Comparison of ENCODE assay signal across 13 cellular contexts in the genomic region with DNA sequence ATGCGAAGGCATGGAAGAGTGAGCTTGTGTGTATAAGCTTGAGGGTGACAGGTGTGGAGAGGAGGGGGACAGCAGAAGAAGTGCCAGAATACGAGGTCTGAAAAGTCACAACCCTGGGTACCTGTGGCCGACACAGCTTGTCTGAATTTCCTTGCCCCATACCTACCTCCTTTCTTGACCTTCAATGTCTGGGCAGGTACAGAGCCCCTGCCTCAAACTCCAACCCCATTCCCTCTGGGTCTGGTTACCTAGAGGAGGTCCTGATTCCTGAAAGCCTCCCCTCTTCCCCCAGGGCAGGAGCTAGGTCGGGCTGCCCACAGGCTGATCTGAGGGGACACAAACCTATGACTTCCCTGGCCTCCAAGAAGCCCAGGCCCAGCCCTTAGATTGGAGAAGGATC. TPM values are rescaled to one million over a fixed set of nuclear protein-coding genes. Genes with fewer than 3 reads are reported as not detected.
DNase-seq lines count a peak whose midpoint lies in the region; ATAC-seq and TF ChIP-seq lines count a peak whose summit lies in the region.
"Had no signal": no experiment of that assay in that cellular context is flagged by ENCODE, and none has a peak within 500 bp of the region (broad histone marks: within the 10 kb centered on the region; RNA-seq: fewer than 3 reads in every experiment).

No MANE protein-coding gene starts in this region.

- intact Hi-C loops in left ventricle myocardium inferior (cut with micrococcal nuclease): loop anchor here (5.0 kb wide), 1 partner anchor 346 kb away; no protein-coding TSS in a partner anchor
- intact Hi-C loops in left ventricle myocardium superior (cut with micrococcal nuclease): loop anchor here (5.0 to 10.0 kb wide), 2 partner anchors 254 to 346 kb away; no protein-coding TSS in a partner anchor
- intact Hi-C loops in Panc1 (cut with micrococcal nuclease; ENCODE audit: unreplicated experiment): loop anchor here (1.0 to 5.0 kb wide), 2 partner anchors 347 to 451 kb away; no protein-coding TSS in a partner anchor
- intact Hi-C loops in sciatic nerve (cut with DNase I): loop anchor here (5.0 to 10.0 kb wide), 2 partner anchors 346 to 454 kb away; no protein-coding TSS in a partner anchor
- intact Hi-C loops in aorta (cut with DNase I): loop anchor here (1.0 to 5.0 kb wide), 6 partner anchors 36 to 456 kb away; partner anchors contain the start of gene FCHSD2 (in 1 of the 2)

- ATAC-seq in left ventricle myocardium superior (no peak), Panc1 (peak; percentile 6; the same call in 1 of the 2 replicates), sciatic nerve (no peak), aorta (ENCODE audit: low FRiP score) (no peak), HG03469 (IDR thresholded peaks at IDR 0.05; ENCODE audit: unreplicated experiment) (no peak)
- no peak for ATAC-seq in stimulated activated naive B cell treated with anti-CD40 and anti-IgM and Interleukin-4, amounts not matched to agents 10 μg/mL and 1 μg/mL and 100 μg/mL, for 72 hours (replicated peaks)

- WGBS in aorta, 2 donors: 93 to 94% methylated on average over 4 of the region's 4 CpGs

- H3K4me1 Mint-ChIP-seq in stimulated activated naive B cell treated with anti-CD40 and anti-IgM and Interleukin-4, amounts not matched to agents 10 μg/mL and 1 μg/mL and 100 μg/mL, for 72 hours: peaks cover 36 to 45% of the 10 kb centered on the region in 2 donors

- H3K27ac ChIP-seq in left ventricle myocardium inferior (replicated peaks) (peak overlapping the region; percentile 86), Panc1 (ENCODE audit: low read length) (no peak overlapping the region), aorta (ENCODE audit: low read depth in 1 of 2, low read length in 2 of 2) (no peak overlapping the region)
- H3K27ac ChIP-seq: GM23248, HL-60 had no signal

- H3K9me3 Mint-ChIP-seq in stimulated activated naive B cell treated with anti-CD40 and anti-IgM and Interleukin-4, amounts not matched to agents 10 μg/mL and 1 μg/mL and 100 μg/mL, for 72 hours: no peaks in the 10 kb centered on the region
- H3K9me3 Mint-ChIP-seq: CD4-positive, alpha-beta T cell had no signal

- no peaks in the 10 kb centered on the region for H3K27me3 Mint-ChIP-seq in stimulated activated naive B cell treated with anti-CD40 and anti-IgM and Interleukin-4, amounts not matched to agents 10 μg/mL and 1 μg/mL and 100 μg/mL, for 72 hours
- H3K27me3 Mint-ChIP-seq: CD4-positive, alpha-beta T cell had no signal

- H3K36me3 Mint-ChIP-seq in stimulated activated naive B cell treated with anti-CD40 and anti-IgM and Interleukin-4, amounts not matched to agents 10 μg/mL and 1 μg/mL and 100 μg/mL, for 72 hours: peaks cover 3 to 5% of the 10 kb centered on the region in 2 donors

- DNase-seq in left ventricle myocardium inferior (no peak), left ventricle myocardium superior (no peak), Panc1 (ENCODE audit: low read depth, low spot score) (no peak), sciatic nerve (ENCODE audit: low spot score) (peak; percentile 34), aorta (peak; percentile 9 to 11)
- no peak for DNase-seq in stimulated activated naive B cell treated with anti-CD40 and anti-IgM and Interleukin-4, amounts not matched to agents 10 μg/mL and 1 μg/mL and 100 μg/mL, for 72 hours

- POLR2A ChIA-PET in Panc1 (lab: Charles Lee): no interaction called here

- no peak overlapping the region for H3K4me3 ChIP-seq in left ventricle myocardium inferior
- H3K4me3 ChIP-seq in Panc1 (ENCODE audit: low read depth in 2 of 2, low read length in 2 of 2): no peak overlapping the region
- no peak overlapping the region for H3K4me3 ChIP-seq in aorta (ENCODE audit: low read length in 2 of 2)
- H3K4me3 ChIP-seq: GM23248 had no signal

- no TSS peak for BruUV-seq in Panc1 (replicated peaks; lab: Mats Ljungman, UMichigan)

- CTCF ChIA-PET in Panc1 (lab: Charles Lee): no interaction called here

- TF ChIP-seq CTCF in left ventricle myocardium inferior (IDR thresholded peaks at IDR 0.05; ENCODE audit: borderline replicate concordance) (no peak), Panc1 (IDR thresholded peaks at IDR 0.05) (no peak)

- H3K36me3 ChIP-seq in left ventricle myocardium inferior (no peaks in the 10 kb centered on the region), Panc1 (ENCODE audit: control insufficient read depth, insufficient read depth, low read length) (no peaks in the 10 kb centered on the region), aorta (ENCODE audit: control insufficient read depth in 1 of 2, insufficient read depth in 2 of 2, low read length in 1 of 2) (no peaks in the 10 kb centered on the region)
- H3K36me3 ChIP-seq: BE2C had no signal

- no peak overlapping the region for H3K27ac Mint-ChIP-seq in stimulated activated naive B cell treated with anti-CD40 and anti-IgM and Interleukin-4, amounts not matched to agents 10 μg/mL and 1 μg/mL and 100 μg/mL, for 72 hours
- H3K27ac Mint-ChIP-seq: CD4-positive, alpha-beta T cell had no signal

- H3K9me3 ChIP-seq in left ventricle myocardium inferior (replicated peaks) (no peaks in the 10 kb centered on the region), Panc1 (ENCODE audit: control insufficient read depth, insufficient read depth, low read depth, low read length) (no peaks in the 10 kb centered on the region), aorta (ENCODE audit: control insufficient read depth, low read length) (no peaks in the 10 kb centered on the region)
- H3K9me3 ChIP-seq: BE2C, Caco-2 had no signal

- H3K27me3 ChIP-seq in left ventricle myocardium inferior (ENCODE audit: low read depth) (no peaks in the 10 kb centered on the region), Panc1 (ENCODE audit: control insufficient read depth, insufficient read depth, low read length) (0 out of 2 replicates have a peak, but pooled peaks cover 3% of the 10 kb centered on the region), aorta (ENCODE audit: control insufficient read depth in 1 of 2, insufficient read depth in 2 of 2, low read length in 1 of 2) (no peaks in the 10 kb centered on the region)
- H3K27me3 ChIP-seq: BE2C had no signal

- in situ Hi-C loops in Panc1 (cut with HindIII; ENCODE audit: low pct_unique_long_range_greater_than_20kb, low sequenced_read_pairs): no loop called here

- H3K4me1 ChIP-seq in left ventricle myocardium inferior: peaks cover 71% of the 10 kb centered on the region
- H3K4me1 ChIP-seq in Panc1 (ENCODE audit: control insufficient read depth, insufficient read depth, low read length): no peaks in the 10 kb centered on the region
- H3K4me1 ChIP-seq in aorta (ENCODE audit: control insufficient read depth in 1 of 2, insufficient read depth in 2 of 2, low read length in 2 of 2): no peaks in the 10 kb centered on the region
- H3K4me1 ChIP-seq: BE2C had no signal

- H3K4me3 Mint-ChIP-seq in stimulated activated naive B cell treated with anti-CD40 and anti-IgM and Interleukin-4, amounts not matched to agents 10 μg/mL and 1 μg/mL and 100 μg/mL, for 72 hours: no peak overlapping the region
- H3K4me3 Mint-ChIP-seq: CD4-positive, alpha-beta T cell had no signal

RNA-seq across cellular contexts. Expression of gene FCHSD2, which starts 36.6 kb away (rescaled TPM):
- total RNA-seq in left ventricle myocardium inferior (43.4 TPM), left ventricle myocardium superior (32.7 TPM), Panc1 (2021; ENCODE audit: unreplicated experiment) (31.8 TPM), sciatic nerve (64.7 TPM), aorta (100 to 1,000 TPM in 1 of 2 donors, 10 to 100 TPM in 1; 84.4 to 107 TPM)
- polyA plus RNA-seq in Panc1 (2012; ENCODE audit: insufficient read length): 13.9 TPM
- polyA plus RNA-seq in aorta: 10 to 100 TPM; 34.4 to 39.9 TPM

RNA-seq across cellular contexts. Expression of gene P2RY2, which starts 39.4 kb away (rescaled TPM):
- total RNA-seq in left ventricle myocardium inferior (19.8 TPM), left ventricle myocardium superior (19.7 TPM), Panc1 (2021; ENCODE audit: unreplicated experiment) (2.4 TPM), sciatic nerve (12.3 TPM), aorta (1 to 10 TPM; 2.9 to 3.9 TPM)
- polyA plus RNA-seq in Panc1 (2012; ENCODE audit: insufficient read length): 2.0 TPM
- under 1 TPM; 0.50 to 0.54 TPM for polyA plus RNA-seq in aorta
- total RNA-seq: A172; CD4-positive, alpha-beta T cell; GM23248 had no signal
- polyA plus RNA-seq: GM23248 had no signal

Comparison
In these comparisons a context has a peak if more than half of its experiments do, and no peak if none do; other contexts are left out.
1. DNase-seq: peak in sciatic nerve (single experiment) and aorta (2 of 2); none in left ventricle myocardium inferior (single experiment), left ventricle myocardium superior (single experiment), Panc1 (single experiment) and stimulated activated naive B cell treated with anti-CD40 and anti-IgM and Interleukin-4, amounts not matched to agents 10 μg/mL and 1 μg/mL and 100 μg/mL, for 72 hours (single experiment).